In genomic region chr9:19286634-19287188, GRCh38 we compare ENCODE assay signal across 19 cellular contexts. TPM values are rescaled to one million over a fixed set of nuclear protein-coding genes. Genes with fewer than 3 reads are reported as not detected.
DNase-seq lines count a peak whose midpoint lies in the region; ATAC-seq and TF ChIP-seq lines count a peak whose summit lies in the region.
"Had no signal": no experiment of that assay in that cellular context is flagged by ENCODE, and none has a peak within 500 bp of the region (broad histone marks: within the 10 kb centered on the region; RNA-seq: fewer than 3 reads in every experiment).

No MANE protein-coding gene starts in this region.

- H3K4me3 ChIP-seq in mucosa of descending colon: no peak overlapping the region
- H3K4me3 ChIP-seq: GM12878, left ventricle myocardium inferior, PC-9, upper lobe of right lung had no signal

- intact Hi-C loops in mucosa of descending colon (cut with DNase I, micrococcal nuclease): no loop called here

- ATAC-seq in mucosa of descending colon (peak; percentile 91), omental fat pad (ENCODE audit: low FRiP score) (no peak), GM18502 (IDR thresholded peaks at IDR 0.05; ENCODE audit: poor library complexity, unreplicated experiment) (no peak)
- ATAC-seq: GM12878, natural killer cell, upper lobe of right lung had no signal

- no peaks in the 10 kb centered on the region for H3K9me3 ChIP-seq in mucosa of descending colon
- H3K9me3 ChIP-seq: left ventricle myocardium inferior, upper lobe of right lung had no signal

- DNase-seq in HS-27A (ENCODE audit: low read depth): peak; percentile 12
- peak; percentile 26 for DNase-seq in NCI-H69 (lab: John Stamatoyannopoulos, UW)
- DNase-seq in dermis blood vessel endothelial cell: peak; percentile 43
- peak in 1 of 3 donors; percentile 97 for DNase-seq in mucosa of descending colon
- DNase-seq in activated CD8-positive, alpha-beta memory T cell treated with anti-CD3 and anti-CD28 coated beads, Interleukin-2, amount 50 U/mL, for 4 hours: no peak
- DNase-seq in activated T-cell treated with anti-CD3 and anti-CD28 coated beads for 4 hours: no peak
- no peak for DNase-seq in omental fat pad (ENCODE audit: low spot score)
- DNase-seq: activated CD4-positive, CD25-positive, alpha-beta regulatory T cell; activated naive CD4-positive, alpha-beta T cell treated with Interleukin-2 at 50 U/mL for 16 hours; CD4-positive, CD25-positive, alpha-beta regulatory T cell; left ventricle myocardium inferior; natural killer cell; NCI-H1048; NCI-H2171 treated with DMSO at 0.1 percent for 48 hours; PC-9; retina; upper lobe of right lung had no signal

- TF ChIP-seq CTCF in mucosa of descending colon (IDR thresholded peaks at IDR 0.05): no peak
- TF ChIP-seq CTCF in omental fat pad (IDR thresholded peaks at IDR 0.05): no peak

- no peaks in the 10 kb centered on the region for H3K36me3 ChIP-seq in mucosa of descending colon (ENCODE audit: low read depth)

- peaks cover 10% of the 10 kb centered on the region for H3K4me1 ChIP-seq in mucosa of descending colon (ENCODE audit: low read depth)
- H3K4me1 ChIP-seq: upper lobe of right lung had no signal

RNA-seq across cellular contexts. Expression of gene DENND4C, which starts 56.2 kb away (rescaled TPM):
- total RNA-seq in dermis blood vessel endothelial cell (98.2 and 125 TPM in 2 replicates), mucosa of descending colon (10 to 100 TPM; 54.7 to 93.0 (median 72.3) TPM), omental fat pad (100 to 1,000 TPM in 3 of 4 donors, 10 to 100 TPM in 1; 80.0 to 133 (median 113) TPM)

Comparison
In these comparisons a context has a peak if more than half of its experiments do, and no peak if none do; other contexts are left out.
1. DNase-seq: peak in HS-27A (single experiment), NCI-H69 (single experiment) and dermis blood vessel endothelial cell (single experiment); none in activated CD8-positive, alpha-beta memory T cell treated with anti-CD3 and anti-CD28 coated beads, Interleukin-2, amount 50 U/mL, for 4 hours (single experiment), activated T-cell treated with anti-CD3 and anti-CD28 coated beads for 4 hours (single experiment) and omental fat pad (single experiment).